Comparison of ENCODE assay signal across 8 cellular contexts in the genomic region with DNA sequence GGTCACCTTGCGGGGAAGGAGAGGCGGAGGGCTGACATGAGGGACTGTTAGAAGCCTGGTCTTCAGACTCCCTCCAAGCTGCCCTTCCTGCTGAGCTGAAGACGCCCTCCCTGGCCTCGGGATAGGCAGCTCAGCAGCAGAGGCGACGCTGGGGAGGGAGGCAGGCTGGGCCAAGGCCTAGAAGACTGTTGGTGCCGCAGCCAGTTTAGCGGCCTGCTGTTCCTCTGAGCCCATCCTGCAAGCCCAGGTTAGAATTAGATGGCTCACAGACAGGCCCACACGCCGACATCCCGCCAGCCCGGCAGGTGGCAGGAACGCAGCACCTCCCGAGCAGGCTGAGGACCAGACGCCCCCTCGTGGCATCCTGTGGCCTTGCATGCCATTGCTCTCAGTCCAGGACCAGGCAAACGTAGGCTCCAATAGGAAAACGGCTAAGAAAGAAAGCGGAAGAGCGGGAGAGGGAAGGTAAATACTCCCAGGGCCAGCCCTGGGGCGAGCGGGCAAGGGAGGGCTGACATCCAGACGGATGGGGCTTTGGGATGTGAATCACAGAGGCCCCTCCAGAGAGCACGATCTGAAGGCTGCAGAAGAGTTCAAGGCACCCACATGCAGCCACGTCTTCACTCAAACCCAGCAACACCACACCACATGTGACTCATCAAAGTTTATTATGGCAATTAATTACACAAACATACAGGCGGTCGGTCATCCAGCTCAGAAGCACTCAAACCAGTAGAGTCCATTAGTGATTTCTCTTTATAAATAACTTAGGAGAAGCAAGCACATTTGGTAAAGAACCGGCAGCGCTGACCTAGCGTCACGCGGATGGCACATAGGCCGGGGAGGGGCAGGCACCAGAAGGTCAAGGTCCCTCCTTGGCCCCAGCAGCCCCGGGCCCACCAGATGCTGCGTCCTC. TPM values are rescaled to one million over a fixed set of nuclear protein-coding genes. Genes with fewer than 3 reads are reported as not detected.
DNase-seq lines count a peak whose midpoint lies in the region; ATAC-seq and TF ChIP-seq lines count a peak whose summit lies in the region.

No MANE protein-coding gene starts in this region.

- CTCF ChIA-PET in activated CD8-positive, alpha-beta T cell treated with anti-CD3 and anti-CD28 coated beads for 36 hours (lab: Charles Lee), result interaction anchor here (0.7 to 3.8 kb wide), 39 partner anchors 10 to 299 kb away, joined by 3 to 34 read pairs (median 3); no protein-coding TSS in a partner anchor

- POLR2A ChIA-PET in activated CD8-positive, alpha-beta T cell treated with anti-CD3 and anti-CD28 coated beads for 36 hours (lab: Charles Lee), result interaction anchor here (0.6 to 6.1 kb wide), 15 partner anchors 9 to 190 kb away, joined by 3 to 65 read pairs (median 4); partner anchors contain the start of gene VPS37C

- H3K36me3 Mint-ChIP-seq in activated CD8-positive, alpha-beta T cell treated with anti-CD3 and anti-CD28 coated beads for 36 hours (ENCODE audit: low read depth), result peaks cover 29% of the 10 kb centered on the region
- no peaks in the 10 kb centered on the region for H3K36me3 Mint-ChIP-seq in endothelial cell (ENCODE audit: low read depth, unreplicated experiment)

- DNase-seq in AG09319 (ENCODE audit: extremely low read depth, low read depth) (peak; percentile 53), HPDE6-E6E7 (ENCODE audit: extremely low spot score) (peak; percentile 97), endothelial cell (ENCODE audit: low spot score) (peak; percentile 96), NCI-H345 (lab: John Stamatoyannopoulos, UW) (no peak)
- peak; percentile 95 for DNase-seq in activated CD8-positive, alpha-beta T cell treated with anti-CD3 and anti-CD28 coated beads for 36 hours
- DNase-seq in stimulated activated CD8-positive, alpha-beta memory T cell treated with anti-CD3 and anti-CD28 coated beads, Interleukin-7, amount 100 ng/mL, for 24 hours (ENCODE audit: low read depth), result peak; percentile 81

- H3K27me3 Mint-ChIP-seq in activated CD8-positive, alpha-beta T cell treated with anti-CD3 and anti-CD28 coated beads for 36 hours, result no peaks in the 10 kb centered on the region
- H3K27me3 Mint-ChIP-seq in endothelial cell (ENCODE audit: unreplicated experiment), result peaks cover 14% of the 10 kb centered on the region

- H3K4me3 ChIP-seq in muscle layer of duodenum (ENCODE audit: low read depth in 1 of 2, low read length in 2 of 2), result peak overlapping the region; percentile 40 to 42

- peaks cover 15% of the 10 kb centered on the region for H3K4me1 Mint-ChIP-seq in activated CD8-positive, alpha-beta T cell treated with anti-CD3 and anti-CD28 coated beads for 36 hours (ENCODE audit: low read depth)
- peaks cover 5% of the 10 kb centered on the region for H3K4me1 Mint-ChIP-seq in endothelial cell (ENCODE audit: unreplicated experiment)

- H3K36me3 ChIP-seq in muscle layer of duodenum (ENCODE audit: control insufficient read depth in 1 of 2, insufficient read depth in 2 of 2, low read length in 2 of 2), result peaks cover 14 to 42% of the 10 kb centered on the region in 2 donors

- peaks cover 7 to 18% of the 10 kb centered on the region in 2 donors for H3K4me1 ChIP-seq in muscle layer of duodenum (ENCODE audit: control insufficient read depth in 1 of 2, insufficient read depth in 2 of 2, low read length in 2 of 2)

- H3K4me3 Mint-ChIP-seq in activated CD8-positive, alpha-beta T cell treated with anti-CD3 and anti-CD28 coated beads for 36 hours, result peak overlapping the region; percentile 29
- H3K4me3 Mint-ChIP-seq in endothelial cell (ENCODE audit: unreplicated experiment), result peak overlapping the region; percentile 49

- peak; percentile 91 for ATAC-seq in GM19395 (IDR thresholded peaks at IDR 0.05; ENCODE audit: unreplicated experiment)
- peak; percentile 92 for ATAC-seq in activated CD8-positive, alpha-beta T cell treated with anti-CD3 and anti-CD28 coated beads for 36 hours

- H3K9me3 Mint-ChIP-seq in activated CD8-positive, alpha-beta T cell treated with anti-CD3 and anti-CD28 coated beads for 36 hours, result no peaks in the 10 kb centered on the region
- H3K9me3 Mint-ChIP-seq in endothelial cell (ENCODE audit: unreplicated experiment), result no peaks in the 10 kb centered on the region

- H3K27me3 ChIP-seq in muscle layer of duodenum (ENCODE audit: low read depth, low read length), result no peaks in the 10 kb centered on the region

- peak overlapping the region; percentile 11 for H3K27ac Mint-ChIP-seq in activated CD8-positive, alpha-beta T cell treated with anti-CD3 and anti-CD28 coated beads for 36 hours
- H3K27ac Mint-ChIP-seq in endothelial cell (ENCODE audit: unreplicated experiment), result peak overlapping the region; percentile 43

- H3K27ac ChIP-seq in muscle layer of duodenum (ENCODE audit: low read length), result peak overlapping the region; percentile 72

- TF ChIP-seq CTCF in AG09319 (IDR thresholded peaks at IDR 0.05; ENCODE audit: low read depth, low read length) (peak; percentile 100), endothelial cell (IDR thresholded peaks at IDR 0.05; ENCODE audit: unreplicated experiment) (peak; percentile 98)
- peak; percentile 100 for TF ChIP-seq CTCF in activated CD8-positive, alpha-beta T cell treated with anti-CD3 and anti-CD28 coated beads for 36 hours (IDR thresholded peaks at IDR 0.05)

- intact Hi-C loops in activated CD8-positive, alpha-beta T cell treated with anti-CD3 and anti-CD28 coated beads for 36 hours (cut with micrococcal nuclease), result loop anchor here (1.0 to 10.0 kb wide), 2 partner anchors 55 to 160 kb away; no protein-coding TSS in a partner anchor

- H3K9me3 ChIP-seq in muscle layer of duodenum (ENCODE audit: control insufficient read depth in 1 of 2, low read length in 2 of 2), result no peaks in the 10 kb centered on the region

RNA-seq across cellular contexts. Expression of gene CD5, which starts 27.6 kb away (rescaled TPM):
- total RNA-seq in activated CD8-positive, alpha-beta T cell treated with anti-CD3 and anti-CD28 coated beads for 36 hours, result 100 to 1,000 TPM; 214 to 215 TPM
- total RNA-seq in endothelial cell (ENCODE audit: unreplicated experiment), result not detected

RNA-seq across cellular contexts. Expression of gene VPS37C, which starts 31.4 kb away (rescaled TPM):
- total RNA-seq in activated CD8-positive, alpha-beta T cell treated with anti-CD3 and anti-CD28 coated beads for 36 hours, result 1 to 10 TPM; 6.6 to 7.2 TPM
- 23.9 TPM for total RNA-seq in endothelial cell (ENCODE audit: unreplicated experiment)

Comparison
In these comparisons a context has a peak if more than half of its experiments do, and no peak if none do; other contexts are left out.
1. RNA of gene CD5, which starts 27.6 kb away (total RNA-seq): 214 to 215 TPM in activated CD8-positive, alpha-beta T cell treated with anti-CD3 and anti-CD28 coated beads for 36 hours; not detected in endothelial cell (single experiment); every median in the first group is over 100 times any median in the second.
2. Peak in every context shown above with its lines, with median percentiles within 50 percentile points of each other: CTCF ChIP-seq.